Comparison of ENCODE assay signal across 20 cellular contexts in the genomic region with DNA sequence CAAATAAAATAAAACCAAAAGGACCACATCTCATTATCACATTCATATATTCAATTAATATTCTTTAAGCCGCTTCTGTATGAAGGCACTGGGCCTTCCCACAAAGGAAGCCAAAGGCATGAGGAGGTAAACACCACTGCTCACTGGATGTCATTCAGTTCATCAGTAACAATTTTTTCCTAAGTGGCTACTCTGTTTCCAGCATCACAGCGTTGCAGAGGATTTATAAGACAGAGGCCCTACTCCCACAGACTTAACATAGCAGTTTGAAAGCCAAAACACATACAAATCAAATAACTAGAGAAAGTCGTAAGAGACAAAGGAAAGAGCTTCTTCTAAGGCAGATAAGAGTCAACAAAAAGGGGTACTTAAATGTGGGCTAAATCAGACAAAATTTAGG.
DNase-seq lines count a peak whose midpoint lies in the region; ATAC-seq and TF ChIP-seq lines count a peak whose summit lies in the region.
"Had no signal": no experiment of that assay in that cellular context is flagged by ENCODE, and none has a peak within 500 bp of the region (broad histone marks: within the 10 kb centered on the region; RNA-seq: fewer than 3 reads in every experiment).

No MANE protein-coding gene starts in this region.

- no peak for TF ChIP-seq POLR2A in Peyer's patch (IDR thresholded peaks at IDR 0.05)

- H3K9me2 ChIP-seq in GM23338 (ENCODE audit: insufficient read depth), result peaks cover 5% of the 10 kb centered on the region; the same call in 1 of the 2 replicates

- no peak overlapping the region for H3K4me3 ChIP-seq in GM23338
- H3K4me3 ChIP-seq in neural progenitor cell, result no peak overlapping the region
- no peak overlapping the region for H3K4me3 ChIP-seq in Peyer's patch
- H3K4me3 ChIP-seq: BLaER1, GM23248 had no signal

- H3K27ac Mint-ChIP-seq in GM23338, result no peak overlapping the region
- peak overlapping the region; percentile 7 for H3K27ac Mint-ChIP-seq in mesothelial cell of epicardium
- no peak overlapping the region for H3K27ac Mint-ChIP-seq in neural progenitor cell
- H3K27ac Mint-ChIP-seq: B cell; CD4-positive, CD25-positive, alpha-beta regulatory T cell; CD8-positive, alpha-beta T cell; H9 had no signal

- TF ChIP-seq CTCF in GM23338 (conservative IDR thresholded peaks at IDR 0.05; ENCODE audit: low read depth in 2 of 2) (no peak), mesothelial cell of epicardium (IDR thresholded peaks at IDR 0.05; ENCODE audit: unreplicated experiment) (no peak), neural progenitor cell (IDR thresholded peaks at IDR 0.05) (no peak), Peyer's patch (IDR thresholded peaks at IDR 0.05) (no peak)

- no peak for ATAC-seq in GM23338
- ATAC-seq: CD8-positive, alpha-beta T cell; HCT116 had no signal

- DNase-seq in DMS53 (lab: John Stamatoyannopoulos, UW), result peak; percentile 16
- DNase-seq in DMS53 treated with DMSO at 0.1 percent for 48 hours (lab: John Stamatoyannopoulos, UW; ENCODE audit: unreplicated experiment), result no peak
- no peak for DNase-seq in GM23338 (ENCODE audit: low spot score)
- DNase-seq in mesothelial cell of epicardium (ENCODE audit: low spot score in 2 of 2, unreplicated experiment in 2 of 2), result no peak
- DNase-seq in neural progenitor cell (ENCODE audit: low spot score), result no peak
- no peak for DNase-seq in activated naive CD4-positive, alpha-beta T cell (lab: John Stamatoyannopoulos, UW)
- DNase-seq in Peyer's patch, result no peak
- no peak for DNase-seq in NCI-H69 (lab: John Stamatoyannopoulos, UW)
- DNase-seq: Caco-2; CD4-positive, CD25-positive, alpha-beta regulatory T cell; CD8-positive, alpha-beta T cell; DMS153; DND-41; GM23248; H9 had no signal

- H3K9ac ChIP-seq in neural progenitor cell, result no peak overlapping the region
- H3K9ac ChIP-seq: BLaER1, GM23248 had no signal

- H3K27ac ChIP-seq in GM23338 (ENCODE audit: low read depth), result no peak overlapping the region
- no peak overlapping the region for H3K27ac ChIP-seq in neural progenitor cell
- no peak overlapping the region for H3K27ac ChIP-seq in Peyer's patch
- H3K27ac ChIP-seq: 22Rv1, BLaER1, C4-2B, GM23248 had no signal

- no peaks in the 10 kb centered on the region for H3K4me1 Mint-ChIP-seq in GM23338
- H3K4me1 Mint-ChIP-seq in mesothelial cell of epicardium, result peaks cover 23% of the 10 kb centered on the region
- peaks cover 8% of the 10 kb centered on the region for H3K4me1 Mint-ChIP-seq in neural progenitor cell
- H3K4me1 Mint-ChIP-seq: B cell; CD4-positive, CD25-positive, alpha-beta regulatory T cell; H9 had no signal

- no peak overlapping the region for H3K4me3 Mint-ChIP-seq in GM23338
- no peak overlapping the region for H3K4me3 Mint-ChIP-seq in mesothelial cell of epicardium
- H3K4me3 Mint-ChIP-seq in neural progenitor cell, result no peak overlapping the region
- H3K4me3 Mint-ChIP-seq: B cell; CD4-positive, CD25-positive, alpha-beta regulatory T cell; CD8-positive, alpha-beta T cell; H9 had no signal

- H2AFZ ChIP-seq in GM23338, result peak overlapping the region; percentile 30
- peak overlapping the region; percentile 39 for H2AFZ ChIP-seq in neural progenitor cell (replicated peaks)
- H2AFZ ChIP-seq: GM23248 had no signal

- H3K79me2 ChIP-seq in GM23338 (replicated peaks; ENCODE audit: insufficient read depth) (no peaks in the 10 kb centered on the region), neural progenitor cell (ENCODE audit: low read depth) (no peaks in the 10 kb centered on the region)

- H3K9me3 Mint-ChIP-seq in GM23338 (no peaks in the 10 kb centered on the region), mesothelial cell of epicardium (no peaks in the 10 kb centered on the region), neural progenitor cell (peaks cover 10% of the 10 kb centered on the region)
- H3K9me3 Mint-ChIP-seq: CD8-positive, alpha-beta T cell had no signal

- H3K36me3 Mint-ChIP-seq in GM23338 (ENCODE audit: low read depth) (no peaks in the 10 kb centered on the region), mesothelial cell of epicardium (no peaks in the 10 kb centered on the region), neural progenitor cell (peaks cover 1% of the 10 kb centered on the region)
- H3K36me3 Mint-ChIP-seq: CD4-positive, CD25-positive, alpha-beta regulatory T cell; CD8-positive, alpha-beta T cell had no signal

- H3K4me2 ChIP-seq in GM23338 (no peak overlapping the region), neural progenitor cell (no peak overlapping the region)
- H3K4me2 ChIP-seq: BLaER1 had no signal

- H3K27me3 Mint-ChIP-seq in GM23338 (ENCODE audit: insufficient read depth, low read depth, poor library complexity), result no peaks in the 10 kb centered on the region
- peaks cover 4% of the 10 kb centered on the region for H3K27me3 Mint-ChIP-seq in mesothelial cell of epicardium (ENCODE audit: low read depth)
- H3K27me3 Mint-ChIP-seq in neural progenitor cell (ENCODE audit: insufficient read depth, low read depth), result peaks cover 5% of the 10 kb centered on the region
- H3K27me3 Mint-ChIP-seq: CD4-positive, CD25-positive, alpha-beta regulatory T cell had no signal

- H3K36me3 ChIP-seq in GM23338 (ENCODE audit: insufficient read depth), result no peaks in the 10 kb centered on the region
- H3K36me3 ChIP-seq in neural progenitor cell, result no peaks in the 10 kb centered on the region
- no peaks in the 10 kb centered on the region for H3K36me3 ChIP-seq in Peyer's patch
- H3K36me3 ChIP-seq: BLaER1 had no signal

- H4K20me1 ChIP-seq in GM23338 (replicated peaks; ENCODE audit: insufficient read depth), result no peaks in the 10 kb centered on the region
- H4K20me1 ChIP-seq in neural progenitor cell (ENCODE audit: low read depth), result no peaks in the 10 kb centered on the region
- H4K20me1 ChIP-seq: BLaER1 had no signal

- H3K9me3 ChIP-seq in neural progenitor cell (ENCODE audit: low read depth) (no peaks in the 10 kb centered on the region), Peyer's patch (no peaks in the 10 kb centered on the region)
- H3K9me3 ChIP-seq: BLaER1, Caco-2 had no signal

- H3K4me1 ChIP-seq in GM23338 (ENCODE audit: insufficient read depth) (no peaks in the 10 kb centered on the region), neural progenitor cell (no peaks in the 10 kb centered on the region), Peyer's patch (no peaks in the 10 kb centered on the region)
- H3K4me1 ChIP-seq: BLaER1 had no signal

- H3F3A ChIP-seq in GM23338 (replicated peaks; ENCODE audit: low read depth) (no peaks in the 10 kb centered on the region), neural progenitor cell (ENCODE audit: low read depth) (no peaks in the 10 kb centered on the region)

- H3K27me3 ChIP-seq in GM23338 (ENCODE audit: insufficient read depth), result no peaks in the 10 kb centered on the region
- no peaks in the 10 kb centered on the region for H3K27me3 ChIP-seq in neural progenitor cell
- no peaks in the 10 kb centered on the region for H3K27me3 ChIP-seq in Peyer's patch
- H3K27me3 ChIP-seq: BLaER1 had no signal

TF ChIP-seq in GM23338, 12 proteins besides CTCF, POLR2A, EP300 and RAD21 (continues in another document):
- no peak for TF ChIP-seq ZNF331 (CRISPR knock-in tag; IDR thresholded peaks at IDR 0.05; ENCODE audit: low read depth)
- TF ChIP-seq, protein P1, sequence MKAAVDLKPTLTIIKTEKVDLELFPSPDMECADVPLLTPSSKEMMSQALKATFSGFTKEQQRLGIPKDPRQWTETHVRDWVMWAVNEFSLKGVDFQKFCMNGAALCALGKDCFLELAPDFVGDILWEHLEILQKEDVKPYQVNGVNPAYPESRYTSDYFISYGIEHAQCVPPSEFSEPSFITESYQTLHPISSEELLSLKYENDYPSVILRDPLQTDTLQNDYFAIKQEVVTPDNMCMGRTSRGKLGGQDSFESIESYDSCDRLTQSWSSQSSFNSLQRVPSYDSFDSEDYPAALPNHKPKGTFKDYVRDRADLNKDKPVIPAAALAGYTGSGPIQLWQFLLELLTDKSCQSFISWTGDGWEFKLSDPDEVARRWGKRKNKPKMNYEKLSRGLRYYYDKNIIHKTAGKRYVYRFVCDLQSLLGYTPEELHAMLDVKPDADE (IDR thresholded peaks at IDR 0.05), result no peak
- TF ChIP-seq ZNF114 (CRISPR knock-in tag; IDR thresholded peaks at IDR 0.05), result no peak
- TF ChIP-seq JUNB (IDR thresholded peaks at IDR 0.05; ENCODE audit: unreplicated experiment), result no peak
- TF ChIP-seq NANOG (IDR thresholded peaks at IDR 0.05; ENCODE audit: borderline replicate concordance), result no peak
- no peak for TF ChIP-seq CREB1 (CRISPR knock-in tag; IDR thresholded peaks at IDR 0.05; ENCODE audit: low read depth)
